Comparison of ENCODE assay signal across 1 cellular context in genomic region chr3:8825153-8825825, GRCh38.
TF ChIP-seq lines count a peak whose summit lies in the region.

No MANE protein-coding gene starts in this region.

TF ChIP-seq in HepG2, 621 proteins besides CTCF, POLR2A, EP300 and RAD21:
- peak; percentile 30; the same call in 1 of the 2 replicates for TF ChIP-seq HNF4A (CRISPR knock-in tag; IDR thresholded peaks at IDR 0.05)
- no peak for TF ChIP-seq ZNF543 (CRISPR knock-in tag; IDR thresholded peaks at IDR 0.05)
